In the genomic region with DNA sequence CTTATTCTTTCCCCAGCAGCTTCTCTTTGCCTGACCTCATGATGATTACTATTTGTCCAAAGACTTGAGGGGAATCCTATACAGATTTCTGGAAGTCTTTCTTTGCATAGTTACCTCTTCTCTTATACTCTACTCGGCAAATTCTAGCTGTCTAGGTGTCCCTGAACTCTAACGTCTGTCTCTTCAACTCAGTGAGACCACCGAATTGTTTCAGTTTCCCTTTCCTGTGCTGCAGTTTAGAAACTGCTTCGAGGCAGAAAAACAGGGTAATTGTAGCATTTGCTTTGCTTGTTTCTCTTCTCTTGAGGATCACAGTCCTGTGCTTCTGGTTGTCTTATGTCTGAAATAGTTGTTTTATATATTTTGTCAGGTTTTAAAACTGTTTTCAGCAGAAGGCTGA, we compare ENCODE assay signal across 10 cellular contexts. TPM values are rescaled to one million over a fixed set of nuclear protein-coding genes. Genes with fewer than 3 reads are reported as not detected.
DNase-seq lines count a peak whose midpoint lies in the region; ATAC-seq and TF ChIP-seq lines count a peak whose summit lies in the region.
"Had no signal": no experiment of that assay in that cellular context is flagged by ENCODE, and none has a peak within 500 bp of the region (broad histone marks: within the 10 kb centered on the region; RNA-seq: fewer than 3 reads in every experiment).

No MANE protein-coding gene starts in this region.

- H3K27ac ChIP-seq in smooth muscle cell (ENCODE audit: low read depth) = peak overlapping the region; percentile 55
- no peak overlapping the region for H3K27ac ChIP-seq in upper lobe of left lung

- DNase-seq in smooth muscle cell (lab: John Stamatoyannopoulos, UW; ENCODE audit: unreplicated experiment) (no peak), SK-N-DZ (ENCODE audit: low spot score) (no peak), upper lobe of left lung (no peak), NCI-H1092 treated with DMSO at 0.1 percent for 48 hours (lab: John Stamatoyannopoulos, UW) (no peak)
- DNase-seq: hypothalamus, NCI-H446 had no signal

- peak; percentile 92 for ATAC-seq in GM19025 (IDR thresholded peaks at IDR 0.05; ENCODE audit: low read depth, unreplicated experiment)
- peak; percentile 94 for ATAC-seq in HG02571 (IDR thresholded peaks at IDR 0.05; ENCODE audit: unreplicated experiment)
- ATAC-seq in HG03439 (IDR thresholded peaks at IDR 0.05; ENCODE audit: unreplicated experiment) = peak; percentile 88
- no peak for ATAC-seq in upper lobe of left lung (ENCODE audit: low FRiP score in 2 of 2)

- TF ChIP-seq CTCF in smooth muscle cell (IDR thresholded peaks at IDR 0.05; ENCODE audit: borderline replicate concordance, insufficient read depth, poor library complexity, severe bottlenecking) (no peak), upper lobe of left lung (IDR thresholded peaks at IDR 0.05) (no peak)

- WGBS in smooth muscle cell (ENCODE audit: low lambda C conversion rate) = 80% methylated on average over 4 of the region's 4 CpGs
- WGBS in upper lobe of left lung, 2 donors = 66 to 68% methylated on average over 4 of the region's 4 CpGs

- peak overlapping the region; percentile 64 for H3K4me2 ChIP-seq in smooth muscle cell

- H3K9me3 ChIP-seq in smooth muscle cell (replicated peaks; ENCODE audit: low read depth) = no peaks in the 10 kb centered on the region
- no peaks in the 10 kb centered on the region for H3K9me3 ChIP-seq in upper lobe of left lung

- no peak overlapping the region for H3K9ac ChIP-seq in smooth muscle cell (ENCODE audit: low read depth)

- no peak overlapping the region for H2AFZ ChIP-seq in smooth muscle cell (ENCODE audit: low read depth)

- H3K27me3 ChIP-seq in smooth muscle cell (ENCODE audit: low read depth) = no peaks in the 10 kb centered on the region
- no peaks in the 10 kb centered on the region for H3K27me3 ChIP-seq in upper lobe of left lung

- TF ChIP-seq EP300 in upper lobe of left lung (IDR thresholded peaks at IDR 0.05) = no peak

- H3K4me1 ChIP-seq in smooth muscle cell (ENCODE audit: low read depth) (no peaks in the 10 kb centered on the region), upper lobe of left lung (no peaks in the 10 kb centered on the region)

- no peaks in the 10 kb centered on the region for H3K36me3 ChIP-seq in smooth muscle cell (ENCODE audit: low read depth)
- no peaks in the 10 kb centered on the region for H3K36me3 ChIP-seq in upper lobe of left lung

- H3K79me2 ChIP-seq in smooth muscle cell (ENCODE audit: low read depth) = no peaks in the 10 kb centered on the region

- no peaks in the 10 kb centered on the region for H4K20me1 ChIP-seq in smooth muscle cell (ENCODE audit: low read depth)

- H3K4me3 ChIP-seq in smooth muscle cell = no peak overlapping the region
- no peak overlapping the region for H3K4me3 ChIP-seq in upper lobe of left lung

- TF ChIP-seq POLR2A in upper lobe of left lung (IDR thresholded peaks at IDR 0.05) = no peak

- H3F3A ChIP-seq in smooth muscle cell (ENCODE audit: low read depth) = peaks cover 5% of the 10 kb centered on the region

RNA-seq across cellular contexts. Expression of a gene that starts 14.8 kb away (rescaled TPM):
- total RNA-seq in smooth muscle cell (0.72 and 1.7 TPM in 2 replicates), upper lobe of left lung (under 1 TPM in 3 of 6 donors, not detected in 3; 0.17 to 0.40 (median 0.30) TPM)
- 0.87 and 0.98 TPM in 2 replicates for polyA plus RNA-seq in smooth muscle cell
- polyA plus RNA-seq in SK-N-DZ (2014; cell fraction: cytosol; rRNA removed) = 0.16 TPM in 1 of 2 replicates, not detected in the other
- polyA plus RNA-seq in SK-N-DZ (2014; cell fraction: nucleus; rRNA removed) = 0.09 and 0.16 TPM in 2 replicates

RNA-seq across cellular contexts. Expression of a gene that starts 55.2 kb away (rescaled TPM):
- not detected in 2 replicates for total RNA-seq in smooth muscle cell
- polyA plus RNA-seq in smooth muscle cell = not detected in 2 replicates
- polyA plus RNA-seq in SK-N-DZ (2014; cell fraction: cytosol; rRNA removed) = not detected in 2 replicates
- polyA plus RNA-seq in SK-N-DZ (2014; cell fraction: nucleus; rRNA removed) = not detected in 2 replicates
- total RNA-seq in upper lobe of left lung = not detected
- total RNA-seq: mononuclear cell had no signal

Comparison
In these comparisons a context has a peak if more than half of its experiments do, and no peak if none do; other contexts are left out.
1. ATAC-seq: peak in GM19025 (single experiment), HG02571 (single experiment) and HG03439 (single experiment); none in upper lobe of left lung (0 of 2).